7 cellular contexts compared by ENCODE assay signal in the genomic region with DNA sequence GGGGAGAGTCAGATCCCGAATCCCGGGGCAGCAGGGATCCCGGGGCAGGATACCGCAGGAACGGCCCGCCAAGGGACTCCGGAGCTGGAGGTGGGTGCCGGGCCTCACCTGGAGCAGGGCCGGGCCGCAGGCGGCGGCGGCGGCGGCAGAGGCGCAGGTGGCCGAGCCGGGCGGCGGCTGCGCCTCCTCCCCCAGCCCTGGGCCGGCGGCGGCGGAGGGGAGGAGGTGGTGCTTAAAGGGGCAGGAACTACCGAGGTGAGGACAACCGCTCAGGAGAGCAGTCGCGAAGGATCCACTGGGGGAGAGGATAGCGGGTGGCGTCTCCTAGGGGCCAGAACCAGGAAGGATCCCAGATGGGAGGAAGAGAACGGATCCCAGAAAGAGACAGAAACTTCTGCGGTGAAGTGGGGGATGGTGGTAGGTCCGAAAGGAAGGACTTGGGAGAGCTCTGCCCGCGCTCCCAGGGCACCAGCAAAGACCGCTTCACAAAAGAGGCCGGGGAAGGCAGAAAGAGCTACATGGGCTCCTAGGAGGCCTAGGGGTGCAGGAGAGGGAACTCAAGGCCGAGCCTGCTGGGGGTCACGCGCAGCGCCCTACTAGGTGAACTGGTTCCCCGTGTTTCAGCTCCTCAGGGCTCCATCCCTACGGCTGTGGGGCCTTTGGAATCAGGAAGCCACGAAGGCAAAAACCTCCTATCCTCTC.
DNase-seq lines count a peak whose midpoint lies in the region; ATAC-seq and TF ChIP-seq lines count a peak whose summit lies in the region.

No MANE protein-coding gene starts in this region.

- DNase-seq in GM13977 (ENCODE audit: low spot score) (peak; percentile 85), NCI-H510A (lab: John Stamatoyannopoulos, UW) (peak; percentile 82), coronary artery (ENCODE audit: low spot score) (peak; percentile 82)
- DNase-seq in activated CD4-positive, alpha-beta T cell treated with anti-CD3 and anti-CD28 coated beads for 48 hours = peak; percentile 77
- peak; percentile 70 to 73 for DNase-seq in stimulated activated CD4-positive, alpha-beta T cell treated with anti-CD3 and anti-CD28 coated beads, Interleukin-2, amount 100 ng/mL, for 24 hours

- peak overlapping the region; percentile 96 for H3K4me3 ChIP-seq in coronary artery

- no peaks in the 10 kb centered on the region for H3K27me3 ChIP-seq in layer of hippocampus (ENCODE audit: control insufficient read depth, insufficient read depth, low read length)

- peak; percentile 36 for ATAC-seq in HG03280 (IDR thresholded peaks at IDR 0.05; ENCODE audit: unreplicated experiment)

- H3K27ac ChIP-seq in coronary artery = peak overlapping the region; percentile 98
- peak overlapping the region; percentile 94 for H3K27ac ChIP-seq in layer of hippocampus (ENCODE audit: low read depth, low read length)

- in situ Hi-C loops in GM13977 (cut with MboI; ENCODE audit: low pct_unique_long_range_greater_than_20kb, low sequenced_read_pairs, unreplicated experiment) = no loop called here

- TF ChIP-seq CTCF in GM13977 (IDR thresholded peaks at IDR 0.05; ENCODE audit: extremely low read depth, insufficient read depth, missing control alignments) (peak; percentile 31), coronary artery (IDR thresholded peaks at IDR 0.05) (no peak)

Comparison
In these comparisons a context has a peak if more than half of its experiments do, and no peak if none do; other contexts are left out.
1. Peak in every context shown above with its lines: DNase-seq, ATAC-seq, H3K4me3 ChIP-seq and H3K27ac ChIP-seq.